1 cellular context compared by ENCODE assay signal in the genomic region with DNA sequence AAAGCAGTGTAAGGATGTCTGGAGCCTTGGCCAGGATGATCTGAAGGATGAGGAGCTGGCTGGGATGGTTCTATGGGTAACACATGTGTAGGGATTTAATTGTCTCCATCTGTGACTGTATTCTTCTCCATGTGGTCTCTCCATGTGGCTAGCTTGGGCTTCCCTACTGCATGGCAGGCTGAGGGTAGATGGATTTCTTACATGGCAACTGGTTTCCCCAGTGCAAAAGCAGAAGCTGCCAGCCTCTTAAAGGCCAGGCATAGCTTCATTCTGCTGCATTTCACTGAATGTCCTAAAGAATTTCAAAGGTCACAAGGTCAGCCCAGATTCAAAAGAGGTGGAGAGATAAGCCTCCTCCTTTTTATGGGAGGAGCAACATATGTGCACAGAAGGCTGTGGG.
TF ChIP-seq lines count a peak whose summit lies in the region.

No MANE protein-coding gene starts in this region.

TF ChIP-seq in GM23338, 12 proteins besides CTCF, POLR2A, EP300 and RAD21 (continued from another document):
- 0 out of 2 replicates have a peak, but pooled peaks have one; percentile 5 for TF ChIP-seq ZNF462 (CRISPR knock-in tag; IDR thresholded peaks at IDR 0.05)
